ENCODE assay signal across 34 cellular contexts in genomic region chr11:16997624-16998023, GRCh38. TPM values are rescaled to one million over a fixed set of nuclear protein-coding genes. Genes with fewer than 3 reads are reported as not detected.
DNase-seq lines count a peak whose midpoint lies in the region; ATAC-seq, FAIRE-seq and TF ChIP-seq lines count a peak whose summit lies in the region.
"Had no signal": no experiment of that assay in that cellular context is flagged by ENCODE, and none has a peak within 500 bp of the region (broad histone marks: within the 10 kb centered on the region; RNA-seq: fewer than 3 reads in every experiment).

No MANE protein-coding gene starts in this region.

- H3K4me2 ChIP-seq in mesenchymal stem cell (ENCODE audit: low read length, poor library complexity, severe bottlenecking) = no peak overlapping the region
- H3K4me2 ChIP-seq: SK-N-SH had no signal

- no peak overlapping the region for H3K9ac ChIP-seq in mesenchymal stem cell (ENCODE audit: low read length)
- H3K9ac ChIP-seq: SK-N-SH had no signal

- no peak for TF ChIP-seq EP300 in tibial nerve (IDR thresholded peaks at IDR 0.05)

- WGBS in mesenchymal stem cell = 87% methylated on average over 7 of the region's 7 CpGs
- 82 to 91% methylated on average over 7 of the region's 7 CpGs for WGBS in tibial nerve, 2 donors

- no peak for TF ChIP-seq CTCF in left ventricle myocardium inferior (IDR thresholded peaks at IDR 0.05; ENCODE audit: borderline replicate concordance)
- no peak for TF ChIP-seq CTCF in gastrocnemius medialis (IDR thresholded peaks at IDR 0.05 in 4 of 5, conservative IDR thresholded peaks at IDR 0.05 in 1 of 5)
- TF ChIP-seq CTCF in tibial nerve (IDR thresholded peaks at IDR 0.05) = no peak

- H2BK120ac ChIP-seq in mesenchymal stem cell (ENCODE audit: low read depth, low read length) = no peak overlapping the region

- no peak overlapping the region for H2BK15ac ChIP-seq in mesenchymal stem cell (ENCODE audit: low read depth, poor library complexity, severe bottlenecking)

- H2AFZ ChIP-seq in mesenchymal stem cell (ENCODE audit: low read depth, low read length) = no peak overlapping the region

- H3K4me1 ChIP-seq in left ventricle myocardium inferior = peaks cover 35% of the 10 kb centered on the region
- H3K4me1 ChIP-seq in mesenchymal stem cell (ENCODE audit: control insufficient read depth, insufficient read depth, low read depth, low read length) = peaks cover 29% of the 10 kb centered on the region
- H3K4me1 ChIP-seq in gastrocnemius medialis = peaks cover 10 to 27% of the 10 kb centered on the region in 2 donors
- H3K4me1 ChIP-seq in tibial nerve = peaks cover 0 to 56% (median 8%) of the 10 kb centered on the region in 4 donors
- H3K4me1 ChIP-seq: testis had no signal

- peak overlapping the region; percentile 22 for H3K27ac Mint-ChIP-seq in activated T-helper 17 cell treated with anti-CD3 and anti-CD28 coated beads, Interleukin-2, amount 50 U/mL, for 72 hours
- H3K27ac Mint-ChIP-seq: activated B cell treated with CpG ODN at 0.5 μM for 24 hours; activated naive CD8-positive, alpha-beta T cell treated with anti-CD3 and anti-CD28 coated beads, Interleukin-2, amount 10 ng/mL, durations not matched to agents 7 days and 5 days; B cell; endodermal cell; memory B cell; T-helper 1 cell treated with Interleukin-12 subunit alpha and Interleukin-12 subunit beta and Interleukin-4 antibody, amounts not matched to agents 30 μg/mL and 1 μg/mL, for 36 hours had no signal

- no peak for FAIRE-seq in GM12891 (lab: Jason Lieb, UNC)
- FAIRE-seq: H1 had no signal

- peak overlapping the region; percentile 40 for H3K27ac ChIP-seq in left ventricle myocardium inferior (replicated peaks)
- H3K27ac ChIP-seq in mesenchymal stem cell (ENCODE audit: low read length, poor library complexity, severe bottlenecking) = no peak overlapping the region
- peak overlapping the region in 2 of 4 donors; percentile 25 to 50 for H3K27ac ChIP-seq in gastrocnemius medialis
- H3K27ac ChIP-seq in tibial nerve = peak overlapping the region in 2 of 4 donors; percentile 54 to 60
- H3K27ac ChIP-seq: cardiac muscle cell, HL-60, testis had no signal

- H3K4me1 Mint-ChIP-seq in activated T-helper 17 cell treated with anti-CD3 and anti-CD28 coated beads, Interleukin-2, amount 50 U/mL, for 72 hours = no peaks in the 10 kb centered on the region
- H3K4me1 Mint-ChIP-seq: activated B cell treated with CpG ODN at 0.5 μM for 24 hours; activated naive CD8-positive, alpha-beta T cell treated with anti-CD3 and anti-CD28 coated beads, Interleukin-2, amount 10 ng/mL, durations not matched to agents 7 days and 5 days; B cell; memory B cell; naive B cell had no signal

- peaks cover 13% of the 10 kb centered on the region for H3K79me1 ChIP-seq in mesenchymal stem cell (replicated peaks; ENCODE audit: low read length, poor library complexity, severe bottlenecking)

- no peaks in the 10 kb centered on the region for H3K27me3 Mint-ChIP-seq in activated T-helper 17 cell treated with anti-CD3 and anti-CD28 coated beads, Interleukin-2, amount 50 U/mL, for 72 hours
- H3K27me3 Mint-ChIP-seq: activated B cell treated with CpG ODN at 0.5 μM for 24 hours; B cell; CD4-positive, alpha-beta memory T cell; naive B cell had no signal

- H3K36me3 ChIP-seq in left ventricle myocardium inferior = no peaks in the 10 kb centered on the region
- H3K36me3 ChIP-seq in mesenchymal stem cell (ENCODE audit: control insufficient read depth in 1 of 2, insufficient read depth in 2 of 2, low read depth in 1 of 2, low read length in 2 of 2) = peaks cover 0 to 5% of the 10 kb centered on the region in 2 experiments
- H3K36me3 ChIP-seq in gastrocnemius medialis = no peaks in the 10 kb centered on the region
- H3K36me3 ChIP-seq in tibial nerve = no peaks in the 10 kb centered on the region
- H3K36me3 ChIP-seq: cardiac muscle cell had no signal

- H4K91ac ChIP-seq in mesenchymal stem cell (ENCODE audit: low read length) = no peak overlapping the region

- no peak for ATAC-seq in activated T-helper 17 cell treated with anti-CD3 and anti-CD28 coated beads, Interleukin-2, amount 50 U/mL, for 72 hours (replicated peaks)
- ATAC-seq in gastrocnemius medialis (peak; percentile 61 to 63), GM19035 (IDR thresholded peaks at IDR 0.05; ENCODE audit: unreplicated experiment) (no peak)
- ATAC-seq: esophagus mucosa had no signal

- H3K4me3 Mint-ChIP-seq in activated T-helper 17 cell treated with anti-CD3 and anti-CD28 coated beads, Interleukin-2, amount 50 U/mL, for 72 hours = no peak overlapping the region
- H3K4me3 Mint-ChIP-seq: activated B cell treated with CpG ODN at 0.5 μM for 24 hours; activated naive CD8-positive, alpha-beta T cell treated with anti-CD3 and anti-CD28 coated beads, Interleukin-2, amount 10 ng/mL, durations not matched to agents 7 days and 5 days; B cell; CD4-positive, alpha-beta memory T cell; endodermal cell; memory B cell; naive B cell; T-helper 1 cell treated with Interleukin-12 subunit alpha and Interleukin-12 subunit beta and Interleukin-4 antibody, amounts not matched to agents 30 μg/mL and 1 μg/mL, for 36 hours had no signal

- no peak overlapping the region for H2BK5ac ChIP-seq in mesenchymal stem cell (ENCODE audit: low read depth, low read length, poor library complexity, severe bottlenecking)

- no peaks in the 10 kb centered on the region for H3K9me3 Mint-ChIP-seq in activated T-helper 17 cell treated with anti-CD3 and anti-CD28 coated beads, Interleukin-2, amount 50 U/mL, for 72 hours
- H3K9me3 Mint-ChIP-seq: activated B cell treated with CpG ODN at 0.5 μM for 24 hours; activated naive CD8-positive, alpha-beta T cell treated with anti-CD3 and anti-CD28 coated beads, Interleukin-2, amount 10 ng/mL, durations not matched to agents 7 days and 5 days; CD4-positive, alpha-beta memory T cell; endodermal cell; memory B cell; T-helper 1 cell treated with Interleukin-12 subunit alpha and Interleukin-12 subunit beta and Interleukin-4 antibody, amounts not matched to agents 30 μg/mL and 1 μg/mL, for 36 hours had no signal

- intact Hi-C loops in left ventricle myocardium inferior (cut with micrococcal nuclease) (no loop called here), gastrocnemius medialis (cut with DNase I; ENCODE audit: low total_unique reads) (no loop called here)

- H3K27me3 ChIP-seq in left ventricle myocardium inferior (ENCODE audit: low read depth) (no peaks in the 10 kb centered on the region), mesenchymal stem cell (ENCODE audit: control insufficient read depth in 1 of 2, insufficient read depth in 1 of 2, low read length in 2 of 2) (peaks cover 5 to 18% of the 10 kb centered on the region in 2 experiments), gastrocnemius medialis (no peaks in the 10 kb centered on the region), tibial nerve (no peaks in the 10 kb centered on the region)
- H3K27me3 ChIP-seq: cardiac muscle cell, testis had no signal

- DNase-seq in left ventricle myocardium inferior = peak; percentile 30
- DNase-seq in mesenchymal stem cell = no peak
- DNase-seq in gastrocnemius medialis = no peak
- no peak for DNase-seq in tibial nerve (ENCODE audit: low spot score in 2 of 2)
- no peak for DNase-seq in NCI-H2196 treated with DMSO at 0.1 percent for 48 hours (lab: John Stamatoyannopoulos, UW; ENCODE audit: unreplicated experiment)
- no peak for DNase-seq in GM12891 (ENCODE audit: insufficient read length, low spot score)
- DNase-seq: activated B cell treated with CpG ODN at 0.5 μM for 24 hours; activated CD4-positive, alpha-beta T cell treated with anti-CD3 and anti-CD28 coated beads, Interleukin-2, amount 50 U/mL, for 1 hour; activated gamma-delta T cell treated with Interleukin-2 at 50 U/mL for 16 hours; activated naive CD8-positive, alpha-beta T cell treated with anti-CD3 and anti-CD28 coated beads, Interleukin-2, amount 10 ng/mL, durations not matched to agents 7 days and 5 days; activated T-cell treated with anti-CD3 and anti-CD28 coated beads, Interleukin-2, amount 50 U/mL, for 1 hour; aorta; CD4-positive, alpha-beta memory T cell; EL; endodermal cell; Kasumi-1; kidney glomerular epithelial cell; naive B cell; NCI-H1417; NCI-H2029 treated with DMSO at 0.1 percent for 48 hours; NCI-H2227 treated with DMSO at 0.1 percent for 48 hours; occipital lobe; SK-N-SH; stimulated activated naive CD4-positive, alpha-beta T cell; testis had no signal

- H2AK5ac ChIP-seq in mesenchymal stem cell (ENCODE audit: low read length, severe bottlenecking) = peak overlapping the region; percentile 19

- H3K9me3 ChIP-seq in left ventricle myocardium inferior (replicated peaks) (no peaks in the 10 kb centered on the region), mesenchymal stem cell (ENCODE audit: control insufficient read depth, low read length) (no peaks in the 10 kb centered on the region), gastrocnemius medialis (no peaks in the 10 kb centered on the region), tibial nerve (no peaks in the 10 kb centered on the region)
- H3K9me3 ChIP-seq: SK-N-SH, testis had no signal

- no peaks in the 10 kb centered on the region for H3K36me3 Mint-ChIP-seq in activated T-helper 17 cell treated with anti-CD3 and anti-CD28 coated beads, Interleukin-2, amount 50 U/mL, for 72 hours (ENCODE audit: low read depth)
- H3K36me3 Mint-ChIP-seq: activated naive CD8-positive, alpha-beta T cell treated with anti-CD3 and anti-CD28 coated beads, Interleukin-2, amount 10 ng/mL, durations not matched to agents 7 days and 5 days; memory B cell; naive B cell had no signal

- H3K4me3 ChIP-seq in left ventricle myocardium inferior = no peak overlapping the region
- no peak overlapping the region for H3K4me3 ChIP-seq in mesenchymal stem cell (ENCODE audit: insufficient read depth in 1 of 2, low read depth in 1 of 2, low read length in 2 of 2)
- no peak overlapping the region for H3K4me3 ChIP-seq in gastrocnemius medialis
- no peak overlapping the region for H3K4me3 ChIP-seq in tibial nerve
- H3K4me3 ChIP-seq: cardiac muscle cell, testis had no signal

- in situ Hi-C loops in gastrocnemius medialis (cut with MboI; ENCODE audit: low sequenced_read_pairs in 4 of 4) = no loop called here

- H4K8ac ChIP-seq in mesenchymal stem cell (ENCODE audit: low read length) = no peak overlapping the region

- H3K18ac ChIP-seq in mesenchymal stem cell (ENCODE audit: low read depth in 1 of 2, low read length in 2 of 2) = no peak overlapping the region

- H2BK12ac ChIP-seq in mesenchymal stem cell (ENCODE audit: low read length in 2 of 2) = no peak overlapping the region

- no peak overlapping the region for H3K4ac ChIP-seq in mesenchymal stem cell (ENCODE audit: low read depth in 1 of 2, low read length in 2 of 2)

- TF ChIP-seq POLR2A in gastrocnemius medialis (IDR thresholded peaks at IDR 0.05) (no peak), tibial nerve (IDR thresholded peaks at IDR 0.05) (no peak), GM12891 (IDR thresholded peaks at IDR 0.05; ENCODE audit: low read depth, low read length) (no peak)

- no peak overlapping the region for H3K23ac ChIP-seq in mesenchymal stem cell (ENCODE audit: low read length in 2 of 2)

- H3K14ac ChIP-seq in mesenchymal stem cell (ENCODE audit: low read length in 2 of 2) = no peak overlapping the region

RNA-seq across cellular contexts. Expression of gene PLEKHA7, which starts 16.6 kb away (rescaled TPM):
- total RNA-seq in activated T-helper 17 cell treated with anti-CD3 and anti-CD28 coated beads, Interleukin-2, amount 50 U/mL, for 72 hours = 10 to 100 TPM in 1 of 2 donors, 1 to 10 TPM in 1; 2.7 to 35.2 TPM
- total RNA-seq in left ventricle myocardium inferior (33.2 TPM), gastrocnemius medialis (1 to 10 TPM in 3 of 4 donors, under 1 TPM in 1; 0.72 to 3.6 (median 2.2) TPM), tibial nerve (10 to 100 TPM; 41.6 to 56.7 (median 50.1) TPM)
- polyA plus RNA-seq in mesenchymal stem cell (2013, experiment 1 of 2) = 0.52 TPM
- 0.56 TPM for polyA plus RNA-seq in mesenchymal stem cell (2013, experiment 2 of 2)
- 0.86 TPM for polyA plus RNA-seq in GM12891 (2012; ENCODE audit: low read depth, missing spikeins)

Comparison
In these comparisons a context has a peak if more than half of its experiments do, and no peak if none do; other contexts are left out.
1. ATAC-seq: peak in gastrocnemius medialis (2 of 2); none in activated T-helper 17 cell treated with anti-CD3 and anti-CD28 coated beads, Interleukin-2, amount 50 U/mL, for 72 hours (single experiment) and GM19035 (single experiment).